In the genomic region with DNA sequence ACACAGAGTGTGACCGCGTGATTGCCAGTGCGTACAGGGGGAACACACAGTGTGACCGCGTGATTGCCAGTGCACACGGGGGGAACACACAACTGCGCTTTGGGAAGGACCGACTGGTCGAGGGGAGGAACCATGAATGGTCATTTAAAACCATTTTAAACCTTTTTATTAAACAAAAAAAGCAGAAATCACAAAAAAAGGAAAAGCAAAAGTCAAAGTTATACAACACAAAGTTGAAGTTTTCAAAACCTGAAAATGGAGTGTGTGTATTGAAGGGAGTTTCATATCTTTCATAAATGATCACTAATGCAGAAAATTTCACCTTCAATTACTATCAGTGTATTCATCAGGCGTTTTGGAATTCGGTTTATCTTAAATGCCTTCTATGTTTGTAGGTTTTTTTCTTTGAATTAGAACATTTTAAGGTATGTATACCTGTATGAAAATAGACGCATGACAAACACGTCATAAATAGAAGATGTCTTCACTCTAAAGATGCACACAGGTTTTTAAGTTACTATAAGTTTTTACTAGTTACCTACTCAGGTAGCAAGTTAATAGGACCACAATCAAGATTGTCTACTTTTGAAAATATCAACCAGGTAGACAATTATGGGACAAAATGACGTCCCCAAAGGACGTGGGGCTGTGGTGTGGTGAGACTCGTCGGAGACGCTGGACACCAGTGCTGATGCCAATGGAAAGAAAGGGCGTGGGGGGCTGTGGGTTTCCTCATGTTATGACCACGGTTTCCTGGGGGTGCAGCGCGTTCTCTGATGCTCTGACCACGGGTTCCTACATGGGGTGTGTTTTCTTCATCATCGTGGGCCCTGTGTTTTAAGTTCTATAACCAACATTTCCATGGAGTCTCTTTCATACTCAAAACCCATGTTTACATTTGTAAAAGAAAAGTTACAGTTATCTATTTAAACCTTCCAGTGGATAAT, we compare ENCODE assay signal across 12 cellular contexts.
DNase-seq lines count a peak whose midpoint lies in the region; ATAC-seq, FAIRE-seq and TF ChIP-seq lines count a peak whose summit lies in the region.
"Had no signal": no experiment of that assay in that cellular context is flagged by ENCODE, and none has a peak within 500 bp of the region (broad histone marks: within the 10 kb centered on the region; RNA-seq: fewer than 3 reads in every experiment).

No MANE protein-coding gene starts in this region.

- no peak for FAIRE-seq in K562 (lab: Jason Lieb, UNC)
- FAIRE-seq: H54, TTC549 had no signal

- no peaks in the 10 kb centered on the region for H3K9me2 ChIP-seq in GM23248 (ENCODE audit: insufficient read depth)

- POLR2A ChIA-PET in RWPE1 (lab: Yijun Ruan, JAX; ENCODE audit: low non-redundant PET), result no interaction called here
- POLR2A ChIA-PET in K562 (lab: Yijun Ruan, JAX), result no interaction called here

- DNase-seq in GM23248 (peak; percentile 24), RWPE1 (ENCODE audit: low spot score) (no peak), K562 (ENCODE audit: extremely low read depth in 1 of 4, low spot score in 3 of 4) (peak in 2 of 4 experiments; percentile 30), renal cortical epithelial cell (ENCODE audit: low read depth) (peak; percentile 7), cerebellum (ENCODE audit: low spot score) (no peak), vagina (ENCODE audit: extremely low spot score in 2 of 2) (no peak)
- DNase-seq: NCI-H1048 had no signal

- H3K9ac ChIP-seq in GM23248 (no peak overlapping the region), K562 (ENCODE audit: insufficient read depth in 1 of 2, low read depth in 2 of 2, low read length in 2 of 2) (no peak overlapping the region)

- H3K9me3 ChIP-seq in GM23248 (ENCODE audit: low read depth) (no peaks in the 10 kb centered on the region), K562 (replicated peaks; ENCODE audit: control insufficient read depth, insufficient read depth, low read depth, low read length) (peaks cover 2% of the 10 kb centered on the region; the same call in 1 of the 2 replicates), vagina (no peaks in the 10 kb centered on the region)
- H3K9me3 ChIP-seq: ovary had no signal

- peaks cover 13% of the 10 kb centered on the region; the same call in 1 of the 2 replicates for H3K27me3 ChIP-seq in GM23248 (replicated peaks; ENCODE audit: insufficient read depth)
- peaks cover 2 to 28% of the 10 kb centered on the region in 2 experiments; a peak in 3 of 5 replicates for H3K27me3 ChIP-seq in K562 (ENCODE audit: control insufficient read depth in 2 of 2, insufficient read depth in 2 of 2, low read length in 2 of 2)
- no peaks in the 10 kb centered on the region for H3K27me3 ChIP-seq in vagina
- H3K27me3 ChIP-seq: ascending aorta, ovary had no signal

- ATAC-seq in K562 (no peak), GM19395 (IDR thresholded peaks at IDR 0.05; ENCODE audit: unreplicated experiment) (no peak)

- H3F3A ChIP-seq in GM23248 (ENCODE audit: insufficient read depth), result peaks cover 15% of the 10 kb centered on the region

- H3K4me3 ChIP-seq in GM23248 (no peak overlapping the region), K562 (no peak overlapping the region), vagina (no peak overlapping the region)
- H3K4me3 ChIP-seq: ascending aorta, ovary had no signal

- no peak overlapping the region for H3K27ac ChIP-seq in GM23248
- H3K27ac ChIP-seq in RWPE1, result peak overlapping the region; percentile 7; the same call in 1 of the 2 replicates
- H3K27ac ChIP-seq in K562 (ENCODE audit: extremely low read depth, low read depth, low read length), result no peak overlapping the region
- H3K27ac ChIP-seq in vagina, result no peak overlapping the region
- H3K27ac ChIP-seq: ascending aorta, ovary had no signal

- CTCF ChIA-PET in RWPE1 (lab: Yijun Ruan, JAX) (no interaction called here), K562 (lab: Yijun Ruan, JAX; ENCODE audit: low intra/inter-chr PET ratio) (interaction anchor here (0.6 kb wide), 1 partner anchor 362 kb away, joined by 3 read pairs; no protein-coding TSS in a partner anchor)

- H3K4me1 ChIP-seq in GM23248 (ENCODE audit: insufficient read depth), result no peaks in the 10 kb centered on the region
- peaks cover 0 to 7% of the 10 kb centered on the region in 2 experiments; a peak in 1 of 5 replicates for H3K4me1 ChIP-seq in K562 (replicated peaks in 1 of 2; ENCODE audit: control insufficient read depth in 2 of 2, insufficient read depth in 2 of 2, low read length in 2 of 2)
- H3K4me1 ChIP-seq in vagina, result no peaks in the 10 kb centered on the region
- H3K4me1 ChIP-seq: ascending aorta had no signal

- TF ChIP-seq CTCF in RWPE1 (conservative IDR thresholded peaks at IDR 0.05; ENCODE audit: low read depth) (no peak), K562 (IDR thresholded peaks at IDR 0.05 in 2 of 3, conservative IDR thresholded peaks at IDR 0.05 in 1 of 3; ENCODE audit: insufficient read depth in 2 of 3, low read depth in 1 of 3, low read length in 3 of 3) (no peak), vagina (IDR thresholded peaks at IDR 0.05) (no peak)

- H2AFZ ChIP-seq in GM23248, result no peak overlapping the region
- H2AFZ ChIP-seq in K562 (ENCODE audit: low read depth, low read length), result no peak overlapping the region

- H3K4me2 ChIP-seq in GM23248 (ENCODE audit: unreplicated experiment) (no peak overlapping the region), K562 (ENCODE audit: insufficient read depth, low read length) (no peak overlapping the region)

- in situ Hi-C loops in GM23248 (cut with MboI), result no loop called here
- in situ Hi-C loops in K562 (cut with MboI), result no loop called here

- no peak for TF ChIP-seq POLR2A in K562 (conservative IDR thresholded peaks at IDR 0.05)
- no peak for TF ChIP-seq POLR2A in vagina (IDR thresholded peaks at IDR 0.05)

- TF ChIP-seq EP300 in K562 (IDR thresholded peaks at IDR 0.05; ENCODE audit: low read length), result no peak

- no peaks in the 10 kb centered on the region for H3K9me1 ChIP-seq in K562 (ENCODE audit: control insufficient read depth, insufficient read depth, low read length)

- H4K20me1 ChIP-seq in GM23248 (ENCODE audit: insufficient read depth) (no peaks in the 10 kb centered on the region), K562 (replicated peaks; ENCODE audit: control insufficient read depth, insufficient read depth, low read length) (no peaks in the 10 kb centered on the region)

- no TSS peak for BruUV-seq in K562 (replicated peaks; lab: Mats Ljungman, UMichigan)

- no peaks in the 10 kb centered on the region for H3K36me3 ChIP-seq in GM23248 (ENCODE audit: low read depth)
- H3K36me3 ChIP-seq in K562 (ENCODE audit: control insufficient read depth, insufficient read depth, low read length), result no peaks in the 10 kb centered on the region
- H3K36me3 ChIP-seq in vagina, result no peaks in the 10 kb centered on the region
- H3K36me3 ChIP-seq: ascending aorta, ovary had no signal

- no peak for TF ChIP-seq RAD21 in K562 (CRISPR knock-in tag; conservative IDR thresholded peaks at IDR 0.05 in 1 of 2, IDR thresholded peaks at IDR 0.05 in 1 of 2)

- no peaks in the 10 kb centered on the region for H3K79me2 ChIP-seq in GM23248 (ENCODE audit: insufficient read depth)
- H3K79me2 ChIP-seq in K562 (ENCODE audit: control insufficient read depth, insufficient read depth, low read length), result no peaks in the 10 kb centered on the region

- WGBS in GM23248 (ENCODE audit: low coverage in 1 of 2, low lambda C conversion rate in 2 of 2, missing lambda C conversion rate in 2 of 2), 2 experiments, result 69 to 71% methylated on average over 22 to 24 of the region's 24 CpGs
- WGBS in K562 (ENCODE audit: insufficient coverage, low coverage, missing lambda C conversion rate), result 29% methylated on average over 21 of the region's 24 CpGs

- intact Hi-C loops in K562 (cut with micrococcal nuclease) (no loop called here), vagina (cut with DNase I) (no loop called here)

TF ChIP-seq in K562, 482 proteins besides CTCF, POLR2A, EP300 and RAD21:
- TF ChIP-seq ZKSCAN1 (IDR thresholded peaks at IDR 0.05; ENCODE audit: low read depth, low read length) (peak; percentile 92), CBX5 (IDR thresholded peaks at IDR 0.05; ENCODE audit: borderline replicate concordance, low read depth) (no peak)

Comparison
In these comparisons a context has a peak if more than half of its experiments do, and no peak if none do; other contexts are left out.
1. DNase-seq: peak in GM23248 (single experiment) and renal cortical epithelial cell (single experiment); none in RWPE1 (single experiment), cerebellum (single experiment) and vagina (0 of 2).